In the genomic region with DNA sequence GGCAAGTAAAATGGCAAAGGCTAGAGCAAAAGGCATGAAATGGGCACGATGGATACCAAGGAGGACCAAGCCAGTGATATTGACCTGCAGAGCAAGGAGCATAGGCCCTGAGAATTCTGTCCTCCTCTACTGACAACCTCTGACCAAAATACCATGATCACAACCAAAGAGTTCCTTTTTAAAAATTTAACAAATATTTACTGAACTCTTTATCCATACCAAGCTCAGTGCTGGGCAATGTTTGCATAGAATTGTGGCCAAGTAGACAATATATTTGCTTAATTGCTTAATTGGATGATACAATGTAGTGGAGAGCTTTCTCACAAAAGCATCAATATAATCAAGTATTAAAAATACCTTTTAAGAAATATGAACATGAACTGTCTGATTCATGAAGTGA, we compare ENCODE assay signal across 2 cellular contexts.
TF ChIP-seq lines count a peak whose summit lies in the region.

No MANE protein-coding gene starts in this region.

TF ChIP-seq in liver, 16 proteins besides CTCF, POLR2A, EP300 and RAD21 (continued from another document):
- TF ChIP-seq, protein P1, sequence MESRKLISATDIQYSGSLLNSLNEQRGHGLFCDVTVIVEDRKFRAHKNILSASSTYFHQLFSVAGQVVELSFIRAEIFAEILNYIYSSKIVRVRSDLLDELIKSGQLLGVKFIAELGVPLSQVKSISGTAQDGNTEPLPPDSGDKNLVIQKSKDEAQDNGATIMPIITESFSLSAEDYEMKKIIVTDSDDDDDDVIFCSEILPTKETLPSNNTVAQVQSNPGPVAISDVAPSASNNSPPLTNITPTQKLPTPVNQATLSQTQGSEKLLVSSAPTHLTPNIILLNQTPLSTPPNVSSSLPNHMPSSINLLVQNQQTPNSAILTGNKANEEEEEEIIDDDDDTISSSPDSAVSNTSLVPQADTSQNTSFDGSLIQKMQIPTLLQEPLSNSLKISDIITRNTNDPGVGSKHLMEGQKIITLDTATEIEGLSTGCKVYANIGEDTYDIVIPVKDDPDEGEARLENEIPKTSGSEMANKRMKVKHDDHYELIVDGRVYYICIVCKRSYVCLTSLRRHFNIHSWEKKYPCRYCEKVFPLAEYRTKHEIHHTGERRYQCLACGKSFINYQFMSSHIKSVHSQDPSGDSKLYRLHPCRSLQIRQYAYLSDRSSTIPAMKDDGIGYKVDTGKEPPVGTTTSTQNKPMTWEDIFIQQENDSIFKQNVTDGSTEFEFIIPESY (IDR thresholded peaks at IDR 0.05) = peak; percentile 58
- TF ChIP-seq HNF4A (conservative IDR thresholded peaks at IDR 0.05) (peak; percentile 25 to 65), RXRA (IDR thresholded peaks at IDR 0.05) (peak in 1 of 2 donors; percentile 71), HNF4G (IDR thresholded peaks at IDR 0.05) (no peak), TAF1 (conservative IDR thresholded peaks at IDR 0.05) (no peak), NR2F2 (IDR thresholded peaks at IDR 0.05) (no peak), SP1 (IDR thresholded peaks at IDR 0.05) (no peak), EGR1 (IDR thresholded peaks at IDR 0.05; ENCODE audit: low read depth in 2 of 2) (no peak), JUND (IDR thresholded peaks at IDR 0.05) (peak in 1 of 2 donors; percentile 18)
- TF ChIP-seq, protein P2, sequence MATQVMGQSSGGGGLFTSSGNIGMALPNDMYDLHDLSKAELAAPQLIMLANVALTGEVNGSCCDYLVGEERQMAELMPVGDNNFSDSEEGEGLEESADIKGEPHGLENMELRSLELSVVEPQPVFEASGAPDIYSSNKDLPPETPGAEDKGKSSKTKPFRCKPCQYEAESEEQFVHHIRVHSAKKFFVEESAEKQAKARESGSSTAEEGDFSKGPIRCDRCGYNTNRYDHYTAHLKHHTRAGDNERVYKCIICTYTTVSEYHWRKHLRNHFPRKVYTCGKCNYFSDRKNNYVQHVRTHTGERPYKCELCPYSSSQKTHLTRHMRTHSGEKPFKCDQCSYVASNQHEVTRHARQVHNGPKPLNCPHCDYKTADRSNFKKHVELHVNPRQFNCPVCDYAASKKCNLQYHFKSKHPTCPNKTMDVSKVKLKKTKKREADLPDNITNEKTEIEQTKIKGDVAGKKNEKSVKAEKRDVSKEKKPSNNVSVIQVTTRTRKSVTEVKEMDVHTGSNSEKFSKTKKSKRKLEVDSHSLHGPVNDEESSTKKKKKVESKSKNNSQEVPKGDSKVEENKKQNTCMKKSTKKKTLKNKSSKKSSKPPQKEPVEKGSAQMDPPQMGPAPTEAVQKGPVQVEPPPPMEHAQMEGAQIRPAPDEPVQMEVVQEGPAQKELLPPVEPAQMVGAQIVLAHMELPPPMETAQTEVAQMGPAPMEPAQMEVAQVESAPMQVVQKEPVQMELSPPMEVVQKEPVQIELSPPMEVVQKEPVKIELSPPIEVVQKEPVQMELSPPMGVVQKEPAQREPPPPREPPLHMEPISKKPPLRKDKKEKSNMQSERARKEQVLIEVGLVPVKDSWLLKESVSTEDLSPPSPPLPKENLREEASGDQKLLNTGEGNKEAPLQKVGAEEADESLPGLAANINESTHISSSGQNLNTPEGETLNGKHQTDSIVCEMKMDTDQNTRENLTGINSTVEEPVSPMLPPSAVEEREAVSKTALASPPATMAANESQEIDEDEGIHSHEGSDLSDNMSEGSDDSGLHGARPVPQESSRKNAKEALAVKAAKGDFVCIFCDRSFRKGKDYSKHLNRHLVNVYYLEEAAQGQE (IDR thresholded peaks at IDR 0.05) = no peak
TF ChIP-seq in liver: peak in this region for 7.

TF ChIP-seq in HepG2, 621 proteins besides CTCF, POLR2A, EP300 and RAD21 (continued from another document):
- TF ChIP-seq, protein P3, sequence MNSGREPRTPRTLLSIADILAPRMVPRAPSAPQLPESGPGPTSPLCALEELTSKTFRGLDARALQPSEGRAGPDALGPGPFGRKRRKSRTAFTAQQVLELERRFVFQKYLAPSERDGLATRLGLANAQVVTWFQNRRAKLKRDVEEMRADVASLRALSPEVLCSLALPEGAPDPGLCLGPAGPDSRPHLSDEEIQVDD (CRISPR knock-in tag; IDR thresholded peaks at IDR 0.05; ENCODE audit: borderline replicate concordance) = no peak
- no peak for TF ChIP-seq ZSCAN30 (CRISPR knock-in tag; IDR thresholded peaks at IDR 0.05)
- no peak for TF ChIP-seq SNAPC2 (CRISPR knock-in tag; IDR thresholded peaks at IDR 0.05)
TF ChIP-seq in HepG2: peak in this region for 0.
